ENCODE assay signal across 29 cellular contexts in genomic region chr1:212773011-212773410, GRCh38.
"Had no signal": no experiment of that assay in that cellular context is flagged by ENCODE, and none has a peak within 500 bp of the region (broad histone marks: within the 10 kb centered on the region; RNA-seq: fewer than 3 reads in every experiment).

No MANE protein-coding gene starts in this region.

- H3K36me3 ChIP-seq: pancreas, prostate gland, uterus had no signal

- FAIRE-seq: islet of Langerhans, kidney, pancreas, small intestine had no signal

- H3K4me1 Mint-ChIP-seq: nephron, neural crest cell had no signal

- H3K27me3 ChIP-seq: left lung, pancreas, sigmoid colon, spleen, tibial nerve, uterus had no signal

- H3K4me3 ChIP-seq: left lung, lower lobe of right lung, pancreas, prostate gland, sigmoid colon, spleen, tibial nerve, uterus had no signal

- H3K4me1 ChIP-seq: lower lobe of right lung, pancreas, prostate gland, tibial nerve, uterus had no signal

- H3K4me3 Mint-ChIP-seq: immature natural killer cell; naive thymus-derived CD8-positive, alpha-beta T cell; nephron; neural crest cell; stimulated activated effector memory CD8-positive, alpha-beta T cell treated with anti-CD3 and anti-CD28 coated beads, Interleukin-12 subunit alpha, Interleukin-12 subunit beta, amount 100 ng/mL, for 72 hours; stimulated activated naive CD8-positive, alpha-beta T cell treated with anti-CD3 and anti-CD28 coated beads, Interleukin-15, amount 100 ng/mL, for 72 hours; type B pancreatic cell had no signal

- H3K27ac ChIP-seq: left lung, lower lobe of right lung, pancreas, prostate gland, sigmoid colon, spleen, tibial nerve, uterus had no signal

- H3K27me3 Mint-ChIP-seq: naive thymus-derived CD8-positive, alpha-beta T cell; stimulated activated naive CD8-positive, alpha-beta T cell treated with anti-CD3 and anti-CD28 coated beads, Interleukin-15, amount 100 ng/mL, for 72 hours; type B pancreatic cell had no signal

- DNase-seq: hypothalamus; immature natural killer cell; kidney; left colon; left lung; lower lobe of right lung; mammary epithelial cell; mesenchymal stem cell; naive thymus-derived CD8-positive, alpha-beta T cell; nucleus accumbens; pancreas; posterior cingulate gyrus; retina; right cardiac atrium; sigmoid colon; small intestine; spleen; stimulated activated CD4-positive, alpha-beta T cell treated with anti-CD3 and anti-CD28 coated beads, Interleukin-4, amount 100 ng/mL, for 24 hours; stimulated activated naive CD4-positive, alpha-beta T cell treated with Interleukin-2 at 50 U/mL for 16 hours; stimulated activated naive CD8-positive, alpha-beta T cell treated with anti-CD3 and anti-CD28 coated beads, Interleukin-15, amount 100 ng/mL, for 72 hours; substantia nigra; uterus had no signal

- ATAC-seq: left colon; left lung; lower lobe of right lung; naive thymus-derived CD8-positive, alpha-beta T cell; pancreas; right cardiac atrium; stimulated activated effector memory CD8-positive, alpha-beta T cell treated with anti-CD3 and anti-CD28 coated beads, Interleukin-12 subunit alpha, Interleukin-12 subunit beta, amount 100 ng/mL, for 72 hours; stimulated activated naive CD8-positive, alpha-beta T cell treated with anti-CD3 and anti-CD28 coated beads, Interleukin-15, amount 100 ng/mL, for 72 hours had no signal

- H3K9me3 ChIP-seq: pancreas, prostate gland had no signal

- H3K27ac Mint-ChIP-seq: nephron; stimulated activated effector memory CD8-positive, alpha-beta T cell treated with anti-CD3 and anti-CD28 coated beads, Interleukin-12 subunit alpha, Interleukin-12 subunit beta, amount 100 ng/mL, for 72 hours; stimulated activated naive CD8-positive, alpha-beta T cell treated with anti-CD3 and anti-CD28 coated beads, Interleukin-15, amount 100 ng/mL, for 72 hours; type B pancreatic cell had no signal
